2 cellular contexts compared by ENCODE assay signal in genomic region chr5:178384815-178385471, GRCh38.
TF ChIP-seq lines count a peak whose summit lies in the region.

No MANE protein-coding gene starts in this region.

TF ChIP-seq in SK-N-SH, 30 proteins besides CTCF, POLR2A, EP300 and RAD21 (continued from another document):
- TF ChIP-seq NRF1 (IDR thresholded peaks at IDR 0.05; ENCODE audit: low read depth, low read length) (no peak), NFIC (IDR thresholded peaks at IDR 0.05; ENCODE audit: borderline replicate concordance) (no peak), GABPA (IDR thresholded peaks at IDR 0.05; ENCODE audit: low read depth) (no peak), JUND (IDR thresholded peaks at IDR 0.05) (no peak), RCOR1 (IDR thresholded peaks at IDR 0.05; ENCODE audit: low read length) (no peak), RFX5 (IDR thresholded peaks at IDR 0.05; ENCODE audit: low read length) (no peak), MXI1 (IDR thresholded peaks at IDR 0.05; ENCODE audit: low read depth, low read length) (no peak), SMC3 (IDR thresholded peaks at IDR 0.05; ENCODE audit: low read depth, low read length) (no peak)
TF ChIP-seq in SK-N-SH: peak in this region for 0.

TF ChIP-seq in SK-N-SH treated with all-trans-retinoic acid at 6 μM for 48 hours, 23 proteins besides CTCF, POLR2A, EP300 and RAD21 (continued from another document):
- no peak for TF ChIP-seq PPARA (CRISPR knock-in tag; IDR thresholded peaks at IDR 0.05; ENCODE audit: borderline replicate concordance)
- no peak for TF ChIP-seq ZFP30 (CRISPR knock-in tag; IDR thresholded peaks at IDR 0.05)
- TF ChIP-seq CSRNP3 (CRISPR knock-in tag; IDR thresholded peaks at IDR 0.05): no peak
